9 cellular contexts compared by ENCODE assay signal in genomic region chr5:134527961-134528424, GRCh38. TPM values are rescaled to one million over a fixed set of nuclear protein-coding genes. Genes with fewer than 3 reads are reported as not detected.
A peak's percentile ranks its signal among the peaks of the same experiment; 100 is the strongest.
DNase-seq lines count a peak whose midpoint lies in the region; FAIRE-seq and TF ChIP-seq lines count a peak whose summit lies in the region.
"Had no signal": no experiment of that assay in that cellular context is flagged by ENCODE, and none has a peak within 500 bp of the region (broad histone marks: within the 10 kb centered on the region; RNA-seq: fewer than 3 reads in every experiment).

No MANE protein-coding gene starts in this region.

- intact Hi-C loops in activated CD4-positive, alpha-beta memory T cell treated with anti-CD3 and anti-CD28 coated beads for 36 hours (cut with micrococcal nuclease) = loop anchor here (1.0 to 10.0 kb wide), 6 partner anchors 16 to 353 kb away; partner anchors contain the start of genes SKP1 and UBE2B

- H3T11ph ChIP-seq in H9 (ENCODE audit: low read length) = no peak overlapping the region

- H3K79me2 ChIP-seq in H9 (ENCODE audit: insufficient read depth, low read length) (peaks cover 37% of the 10 kb centered on the region; the same call in 1 of the 2 replicates), hepatocyte (peaks cover 59% of the 10 kb centered on the region)

- H2BK12ac ChIP-seq in H9 (ENCODE audit: insufficient read length, low read depth, low read length) = no peak overlapping the region

- no peak overlapping the region for H2AFZ ChIP-seq in H9 (ENCODE audit: low read length)
- peak overlapping the region; percentile 14 for H2AFZ ChIP-seq in hepatocyte

- peaks cover 18% of the 10 kb centered on the region for H3K23me2 ChIP-seq in H9 (ENCODE audit: insufficient read length, low read depth, low read length, poor library complexity, severe bottlenecking)

- no CpG with 5 or more reads among the region's 14 CpGs for WGBS in H9 (ENCODE audit: extremely low coverage, insufficient read length, low lambda C conversion rate)
- WGBS in hepatocyte (ENCODE audit: low lambda C conversion rate, missing lambda C conversion rate) = 35% methylated on average over 14 of the region's 14 CpGs
- 14 to 36% (median 23%) methylated on average over 14 of the region's 14 CpGs for WGBS in small intestine, 3 donors

- H3K4me1 ChIP-seq in H9 (ENCODE audit: insufficient read depth, low read length) (peaks cover 6% of the 10 kb centered on the region), hepatocyte (ENCODE audit: insufficient read depth) (peaks cover 45% of the 10 kb centered on the region), small intestine (ENCODE audit: control insufficient read depth in 2 of 2, insufficient read depth in 1 of 2, low read depth in 1 of 2, low read length in 1 of 2) (peaks cover 6 to 29% of the 10 kb centered on the region in 2 donors)

- H2BK120ac ChIP-seq in H9 (ENCODE audit: low read depth, low read length, poor library complexity, severe bottlenecking) = no peak overlapping the region

- no peak overlapping the region for H3K4ac ChIP-seq in H9 (ENCODE audit: low read depth, low read length)

- H3K9me2 ChIP-seq in hepatocyte (replicated peaks; ENCODE audit: insufficient read depth) = no peaks in the 10 kb centered on the region

- no peak overlapping the region for H4K91ac ChIP-seq in H9 (ENCODE audit: insufficient read length, low read depth, low read length)

- no peak for DNase-seq in H9
- DNase-seq in activated CD4-positive, alpha-beta memory T cell treated with anti-CD3 and anti-CD28 coated beads for 36 hours = no peak
- no peak for DNase-seq in hepatocyte (ENCODE audit: low spot score)
- no peak for DNase-seq in small intestine
- DNase-seq in GOT3 (lab: John Stamatoyannopoulos, UW) = no peak
- DNase-seq in ureter (ENCODE audit: low spot score) = no peak
- DNase-seq in DMS114 treated with DMSO at 0.1 percent for 48 hours (lab: John Stamatoyannopoulos, UW; ENCODE audit: unreplicated experiment) = no peak
- DNase-seq in NK-92 (lab: John Stamatoyannopoulos, UW; ENCODE audit: unreplicated experiment) = no peak

- no peak overlapping the region for H4K5ac ChIP-seq in H9 (ENCODE audit: insufficient read length, low read depth, low read length)

- H3K4me3 Mint-ChIP-seq in H9 = peak overlapping the region; percentile 97 to 99
- peak overlapping the region; percentile 96 for H3K4me3 Mint-ChIP-seq in activated CD4-positive, alpha-beta memory T cell treated with anti-CD3 and anti-CD28 coated beads for 36 hours

- TF ChIP-seq CTCF in H9 (conservative IDR thresholded peaks at IDR 0.05) (no peak), hepatocyte (IDR thresholded peaks at IDR 0.05; ENCODE audit: poor library complexity) (no peak)

- CTCF ChIA-PET in activated CD4-positive, alpha-beta memory T cell treated with anti-CD3 and anti-CD28 coated beads for 36 hours (lab: Charles Lee) = interaction anchor here (0.7 to 6.6 kb wide), 20 partner anchors 10 to 348 kb away, joined by 3 to 65 read pairs (median 5); partner anchors contain the start of genes CDKN2AIPNL, PPP2CA and UBE2B

- peak overlapping the region; percentile 35 for H3K9ac ChIP-seq in H9 (ENCODE audit: extremely low read depth, insufficient read length, low read length)

- no peak overlapping the region for H2BK5ac ChIP-seq in H9 (ENCODE audit: insufficient read length, low read length)

- no peaks in the 10 kb centered on the region for H3K36me3 ChIP-seq in hepatocyte (replicated peaks; ENCODE audit: insufficient read depth, low read depth)
- H3K36me3 ChIP-seq in small intestine (ENCODE audit: control insufficient read depth in 2 of 2, insufficient read depth in 2 of 2, low read length in 2 of 2) = no peaks in the 10 kb centered on the region

- peak overlapping the region; percentile 81 for H3K4me2 ChIP-seq in H9 (ENCODE audit: insufficient read depth, insufficient read length, low read length)
- peak overlapping the region; percentile 94 for H3K4me2 ChIP-seq in hepatocyte

- H3K27ac ChIP-seq in H9 (ENCODE audit: insufficient read length, low read depth, low read length) (no peak overlapping the region), hepatocyte (peak overlapping the region; percentile 99), small intestine (ENCODE audit: low read depth in 1 of 2, low read length in 1 of 2) (peak overlapping the region; percentile 34 to 95)

- H3K18ac ChIP-seq in H9 (ENCODE audit: insufficient read length, low read depth, low read length) = peak overlapping the region; percentile 35

- no peak overlapping the region for H4K8ac ChIP-seq in H9 (replicated peaks; ENCODE audit: insufficient read length, low read depth, low read length)

- H3K27me3 ChIP-seq in H9 (ENCODE audit: insufficient read depth, low read length) (no peaks in the 10 kb centered on the region), hepatocyte (no peaks in the 10 kb centered on the region), small intestine (ENCODE audit: control insufficient read depth in 2 of 2, insufficient read depth in 2 of 2, low read length in 2 of 2) (no peaks in the 10 kb centered on the region)

- H3K14ac ChIP-seq in H9 (ENCODE audit: insufficient read depth, low read length) = 0 out of 2 replicates have a peak overlapping the region, but pooled peaks have one; percentile 45

- H2BK15ac ChIP-seq in H9 (ENCODE audit: low read depth, low read length) = no peak overlapping the region

- peaks cover 0 to 7% (median 0%) of the 10 kb centered on the region in 3 experiments; a peak in 3 of 7 replicates for H3K36me3 Mint-ChIP-seq in H9 (ENCODE audit: insufficient read depth in 1 of 3, low read depth in 3 of 3)
- H3K36me3 Mint-ChIP-seq in activated CD4-positive, alpha-beta memory T cell treated with anti-CD3 and anti-CD28 coated beads for 36 hours = peaks cover 2% of the 10 kb centered on the region

- no peaks in the 10 kb centered on the region for H3K9me3 ChIP-seq in H9 (ENCODE audit: control insufficient read depth, low read depth, low read length)
- H3K9me3 ChIP-seq in hepatocyte (ENCODE audit: low read depth) = no peaks in the 10 kb centered on the region
- H3K9me3 ChIP-seq in small intestine (ENCODE audit: control insufficient read depth, low read depth) = no peaks in the 10 kb centered on the region

- H3K27ac Mint-ChIP-seq in H9 = peak overlapping the region; percentile 81 to 90 (median 83); a peak in 5 of 7 replicates
- peak overlapping the region; percentile 98 for H3K27ac Mint-ChIP-seq in activated CD4-positive, alpha-beta memory T cell treated with anti-CD3 and anti-CD28 coated beads for 36 hours

- no peak overlapping the region for H3K23ac ChIP-seq in H9 (ENCODE audit: insufficient read length, low read depth, low read length)

- no peaks in the 10 kb centered on the region; a peak in 1 of 5 replicates for H3K9me3 Mint-ChIP-seq in H9
- H3K9me3 Mint-ChIP-seq in activated CD4-positive, alpha-beta memory T cell treated with anti-CD3 and anti-CD28 coated beads for 36 hours = no peaks in the 10 kb centered on the region

- peaks cover 7% of the 10 kb centered on the region for H3K79me1 ChIP-seq in H9 (ENCODE audit: insufficient read depth, low read depth, low read length, poor library complexity, severe bottlenecking)

- POLR2A ChIA-PET in activated CD4-positive, alpha-beta memory T cell treated with anti-CD3 and anti-CD28 coated beads for 36 hours (lab: Charles Lee) = interaction anchor here (1.3 to 4.1 kb wide), 6 partner anchors 16 to 116 kb away, joined by 5 to 26 read pairs (median 10); partner anchors contain the start of gene CDKN2AIPNL

- no peak overlapping the region for H2AK5ac ChIP-seq in H9 (ENCODE audit: insufficient read length, low read length)

- H3K27me3 Mint-ChIP-seq in H9 (ENCODE audit: low read depth) = no peaks in the 10 kb centered on the region
- no peaks in the 10 kb centered on the region for H3K27me3 Mint-ChIP-seq in activated CD4-positive, alpha-beta memory T cell treated with anti-CD3 and anti-CD28 coated beads for 36 hours

- H4K20me1 ChIP-seq in H9 (ENCODE audit: control insufficient read depth, insufficient read depth, insufficient read length) (no peaks in the 10 kb centered on the region), hepatocyte (ENCODE audit: insufficient read depth, poor library complexity, severe bottlenecking) (peaks cover 46% of the 10 kb centered on the region)

- H2BK20ac ChIP-seq in H9 (ENCODE audit: low read depth, low read length, poor library complexity, severe bottlenecking) = no peak overlapping the region

- no peak for FAIRE-seq in small intestine (lab: Jason Lieb, UNC)
- FAIRE-seq: urothelium cell line had no signal

- H3K4me3 ChIP-seq in hepatocyte (peak overlapping the region; percentile 43), small intestine (ENCODE audit: low read depth in 1 of 2, low read length in 2 of 2) (peak overlapping the region; percentile 50 to 96)

- H3K4me1 Mint-ChIP-seq in H9 = peaks cover 52 to 53% of the 10 kb centered on the region in 2 experiments
- H3K4me1 Mint-ChIP-seq in activated CD4-positive, alpha-beta memory T cell treated with anti-CD3 and anti-CD28 coated beads for 36 hours (ENCODE audit: low read depth) = peaks cover 51% of the 10 kb centered on the region

- H3K56ac ChIP-seq in H9 (ENCODE audit: insufficient read length, low read depth, low read length) = no peak overlapping the region

RNA-seq across cellular contexts. Expression of gene JADE2, which starts 2.5 kb away (rescaled TPM):
- total RNA-seq in H9 (2021) (99.7 and 101 TPM in 2 replicates), hepatocyte (35.4 and 36.1 TPM in 2 replicates), ureter (68.7 TPM)
- 10 to 100 TPM; 79.4 to 81.6 TPM for total RNA-seq in activated CD4-positive, alpha-beta memory T cell treated with anti-CD3 and anti-CD28 coated beads for 36 hours
- polyA plus RNA-seq in hepatocyte (14.9 and 15.2 TPM in 2 replicates), small intestine (10 to 100 TPM in 1 of 3 donors, 1 to 10 TPM in 2; 8.1 to 24.2 (median 8.4) TPM)
